Comparison of ENCODE assay signal across 26 cellular contexts in the genomic region with DNA sequence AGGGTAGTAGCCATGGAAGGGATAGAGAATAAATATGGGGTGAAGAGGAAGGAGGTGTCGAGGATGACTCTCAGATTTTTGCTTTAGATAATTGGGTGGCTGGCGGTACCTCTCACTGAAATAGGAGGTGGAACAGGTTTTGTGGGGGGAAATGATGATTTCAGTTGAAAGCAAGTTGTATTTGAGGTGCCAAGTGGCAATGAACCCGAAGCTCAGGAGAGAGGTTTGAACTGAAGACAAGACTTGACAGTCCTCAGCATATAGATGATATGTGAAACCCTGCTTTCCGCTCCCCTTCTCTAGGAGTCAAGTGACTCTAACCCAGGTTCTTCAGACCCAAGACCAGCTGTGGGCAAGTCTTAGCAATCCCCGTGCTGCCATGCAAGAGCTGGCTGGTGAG.
"Had no signal": no experiment of that assay in that cellular context is flagged by ENCODE, and none has a peak within 500 bp of the region (broad histone marks: within the 10 kb centered on the region; RNA-seq: fewer than 3 reads in every experiment).

No MANE protein-coding gene starts in this region.

- H3K9me3 ChIP-seq: adrenal gland, body of pancreas, SJCRH30 had no signal

- H3K4me1 Mint-ChIP-seq: activated B cell treated with CpG ODN at 0.5 μM for 24 hours had no signal

- DNase-seq: activated B cell treated with CpG ODN at 0.5 μM for 24 hours; activated CD4-positive, alpha-beta T cell treated with anti-CD3 and anti-CD28 coated beads for 4 hours; activated CD4-positive, CD25-positive, alpha-beta regulatory T cell treated with anti-CD3 and anti-CD28 coated beads, Interleukin-2, amount 50 U/mL, for 72 hours; activated CD8-positive, alpha-beta T cell treated with anti-CD3 and anti-CD28 coated beads for 36 hours; activated gamma-delta T cell treated with Interleukin-2 at 50 U/mL for 16 hours; activated naive CD4-positive, alpha-beta T cell treated with anti-CD3 and anti-CD28 coated beads, Interleukin-2, amount 50 U/mL, for 16 hours; activated naive CD8-positive, alpha-beta T cell treated with anti-CD3 and anti-CD28 coated beads, Interleukin-2, amount 10 ng/mL, durations not matched to agents 7 days and 5 days; activated T-cell treated with anti-CD3 and anti-CD28 coated beads, Interleukin-2, amount 50 U/mL, for 4 hours; adrenal gland; body of pancreas; caudate nucleus; cerebellar nuclear complex; NCI-H1105; NCI-H1417 treated with DMSO at 0.1 percent for 48 hours; NCI-H187 treated with DMSO at 0.1 percent for 48 hours; NCI-H2081; NCI-H2171 treated with DMSO at 0.1 percent for 48 hours; NCI-H226; NCI-H446 treated with DMSO at 0.1 percent for 48 hours; NCI-H524; NCI-H69; SHP77; SJCRH30; T-helper 9 cell had no signal

- ATAC-seq: activated CD8-positive, alpha-beta T cell treated with anti-CD3 and anti-CD28 coated beads for 36 hours; activated T-cell treated with anti-CD3 and anti-CD28 coated beads, Interleukin-2, amount 50 U/mL, for 4 hours; body of pancreas; Panc1 had no signal

- H3K27me3 Mint-ChIP-seq: activated B cell treated with CpG ODN at 0.5 μM for 24 hours; activated CD8-positive, alpha-beta T cell treated with anti-CD3 and anti-CD28 coated beads for 36 hours; activated naive CD8-positive, alpha-beta T cell treated with anti-CD3 and anti-CD28 coated beads, Interleukin-2, amount 10 ng/mL, durations not matched to agents 7 days and 5 days had no signal

- H3K27ac Mint-ChIP-seq: activated B cell treated with CpG ODN at 0.5 μM for 24 hours; activated CD8-positive, alpha-beta T cell treated with anti-CD3 and anti-CD28 coated beads for 36 hours; activated naive CD8-positive, alpha-beta T cell treated with anti-CD3 and anti-CD28 coated beads, Interleukin-2, amount 10 ng/mL, durations not matched to agents 7 days and 5 days; activated T-helper 1 cell treated with anti-CD3 and anti-CD28 coated beads, Interleukin-12 subunit alpha, Interleukin-12 subunit beta, Interleukin-2, Interleukin-4 antibody, amounts not matched to agents 30 ng/mL and 10 ng/mL and 1 ng/mL, durations not matched to agents 14 hours and 24 hours and 36 hours had no signal

- H3K4me3 Mint-ChIP-seq: activated B cell treated with CpG ODN at 0.5 μM for 24 hours; activated CD8-positive, alpha-beta T cell treated with anti-CD3 and anti-CD28 coated beads for 36 hours; activated naive CD8-positive, alpha-beta T cell treated with anti-CD3 and anti-CD28 coated beads, Interleukin-2, amount 10 ng/mL, durations not matched to agents 7 days and 5 days; activated T-cell treated with anti-CD3 and anti-CD28 coated beads, Interleukin-2, amount 50 U/mL, for 4 hours; activated T-helper 1 cell treated with anti-CD3 and anti-CD28 coated beads, Interleukin-12 subunit alpha, Interleukin-12 subunit beta, Interleukin-2, Interleukin-4 antibody, amounts not matched to agents 30 ng/mL and 10 ng/mL and 1 ng/mL, durations not matched to agents 14 hours and 24 hours and 36 hours had no signal

- H3K9me3 Mint-ChIP-seq: activated B cell treated with CpG ODN at 0.5 μM for 24 hours; activated CD8-positive, alpha-beta T cell treated with anti-CD3 and anti-CD28 coated beads for 36 hours; activated naive CD8-positive, alpha-beta T cell treated with anti-CD3 and anti-CD28 coated beads, Interleukin-2, amount 10 ng/mL, durations not matched to agents 7 days and 5 days; activated T-cell treated with anti-CD3 and anti-CD28 coated beads, Interleukin-2, amount 50 U/mL, for 4 hours; activated T-helper 1 cell treated with anti-CD3 and anti-CD28 coated beads, Interleukin-12 subunit alpha, Interleukin-12 subunit beta, Interleukin-2, Interleukin-4 antibody, amounts not matched to agents 30 ng/mL and 10 ng/mL and 1 ng/mL, durations not matched to agents 14 hours and 24 hours and 36 hours had no signal
